28 cellular contexts compared by ENCODE assay signal in genomic region chr3:14646150-14646573, GRCh38. TPM values are rescaled to one million over a fixed set of nuclear protein-coding genes. Genes with fewer than 3 reads are reported as not detected.
"Had no signal": no experiment of that assay in that cellular context is flagged by ENCODE, and none has a peak within 500 bp of the region (broad histone marks: within the 10 kb centered on the region; RNA-seq: fewer than 3 reads in every experiment).

No MANE protein-coding gene starts in this region.

- H3K27ac Mint-ChIP-seq: mesothelial cell of epicardium; nephron progenitor cell; neural progenitor cell; progenitor cell of endocrine pancreas; stimulated activated naive B cell treated with anti-CD40 and anti-IgM and Interleukin-4, amounts not matched to agents 10 μg/mL and 1 μg/mL and 100 μg/mL, for 72 hours; stimulated activated naive CD8-positive, alpha-beta T cell treated with anti-CD3 and anti-CD28 coated beads, Interleukin-15, Interleukin-2, amounts not matched to agents 100 ng/mL and 50 ng/mL, for 24 hours had no signal

- H3K4me3 Mint-ChIP-seq: mesothelial cell of epicardium; naive B cell; natural killer cell; nephron progenitor cell; neural progenitor cell; stimulated activated naive B cell treated with anti-CD40 and anti-IgM and Interleukin-4, amounts not matched to agents 10 μg/mL and 1 μg/mL and 100 μg/mL, for 72 hours; stimulated activated naive CD8-positive, alpha-beta T cell treated with anti-CD3 and anti-CD28 coated beads, Interleukin-15, Interleukin-2, amounts not matched to agents 100 ng/mL and 50 ng/mL, for 24 hours had no signal

- H3K9me3 Mint-ChIP-seq: mesothelial cell of epicardium; natural killer cell; neural progenitor cell; stimulated activated naive B cell treated with anti-CD40 and anti-IgM and Interleukin-4, amounts not matched to agents 10 μg/mL and 1 μg/mL and 100 μg/mL, for 72 hours; stimulated activated naive CD8-positive, alpha-beta T cell treated with anti-CD3 and anti-CD28 coated beads, Interleukin-15, Interleukin-2, amounts not matched to agents 100 ng/mL and 50 ng/mL, for 24 hours had no signal

- H3K79me2 ChIP-seq: hepatocyte had no signal

- H3K36me3 Mint-ChIP-seq: mesothelial cell of epicardium; natural killer cell; neural progenitor cell; stimulated activated naive B cell treated with anti-CD40 and anti-IgM and Interleukin-4, amounts not matched to agents 10 μg/mL and 1 μg/mL and 100 μg/mL, for 72 hours had no signal

- ATAC-seq: right lobe of liver; stimulated activated naive B cell treated with anti-CD40 and anti-IgM and Interleukin-4, amounts not matched to agents 10 μg/mL and 1 μg/mL and 100 μg/mL, for 72 hours; upper lobe of right lung had no signal

- H3K36me3 ChIP-seq: left ventricle myocardium inferior, neural progenitor cell, ovary, right atrium auricular region, right lobe of liver, suprapubic skin, thoracic aorta, tibial artery, upper lobe of right lung had no signal

- H3K4me2 ChIP-seq: hepatocyte, neural progenitor cell, smooth muscle cell had no signal

- H3K4me3 ChIP-seq: hepatocyte, left ventricle myocardium inferior, lung, neural progenitor cell, ovary, right atrium auricular region, right lobe of liver, smooth muscle cell, suprapubic skin, thoracic aorta, tibial artery, upper lobe of right lung had no signal

- H3K27me3 Mint-ChIP-seq: stimulated activated naive CD8-positive, alpha-beta T cell treated with anti-CD3 and anti-CD28 coated beads, Interleukin-15, Interleukin-2, amounts not matched to agents 100 ng/mL and 50 ng/mL, for 24 hours had no signal

- H3K27me3 ChIP-seq: ovary, right atrium auricular region, right lobe of liver had no signal

- DNase-seq: islet precursor cell; left ventricle myocardium inferior; naive B cell; natural killer cell; nephron progenitor cell; ovary; right lobe of liver; stimulated activated CD4-positive, alpha-beta T cell treated with anti-CD3 and anti-CD28 coated beads, Interleukin-1b, Interleukin-23, amount 100 ng/mL, for 48 hours; stimulated activated CD4-positive, alpha-beta T cell treated with anti-CD3 and anti-CD28 coated beads, Interleukin-2, amount 100 ng/mL, for 48 hours; stimulated activated CD4-positive, alpha-beta T cell treated with anti-CD3 and anti-CD28 coated beads, Interleukin-4, amount 100 ng/mL, for 4 hours; stimulated activated CD8-positive, alpha-beta memory T cell treated with anti-CD3 and anti-CD28 coated beads, Interleukin-4, amount 100 ng/mL, for 48 hours; stimulated activated naive B cell treated with anti-CD40 and anti-IgM and Interleukin-4, amounts not matched to agents 10 μg/mL and 1 μg/mL and 100 μg/mL, for 72 hours; tibial artery; trophoblast cell; upper lobe of right lung had no signal

- H3K27ac ChIP-seq: hepatocyte, left ventricle myocardium inferior, neural progenitor cell, ovary, right atrium auricular region, right lobe of liver, suprapubic skin, thoracic aorta, tibial artery, upper lobe of right lung had no signal

- H2AFZ ChIP-seq: hepatocyte, neural progenitor cell had no signal

- H3K4me1 ChIP-seq: neural progenitor cell, suprapubic skin, upper lobe of right lung had no signal

RNA-seq across cellular contexts. Expression of gene C3orf20, which starts 28.8 kb away (rescaled TPM):
- total RNA-seq: left ventricle myocardium inferior, lower leg skin, pulmonary artery endothelial cell, renal cortical epithelial cell, right atrium auricular region, smooth muscle cell, thoracic aorta had no signal
- polyA plus RNA-seq: hepatocyte, smooth muscle cell had no signal
